ENCODE assay signal across 9 cellular contexts in the genomic region with DNA sequence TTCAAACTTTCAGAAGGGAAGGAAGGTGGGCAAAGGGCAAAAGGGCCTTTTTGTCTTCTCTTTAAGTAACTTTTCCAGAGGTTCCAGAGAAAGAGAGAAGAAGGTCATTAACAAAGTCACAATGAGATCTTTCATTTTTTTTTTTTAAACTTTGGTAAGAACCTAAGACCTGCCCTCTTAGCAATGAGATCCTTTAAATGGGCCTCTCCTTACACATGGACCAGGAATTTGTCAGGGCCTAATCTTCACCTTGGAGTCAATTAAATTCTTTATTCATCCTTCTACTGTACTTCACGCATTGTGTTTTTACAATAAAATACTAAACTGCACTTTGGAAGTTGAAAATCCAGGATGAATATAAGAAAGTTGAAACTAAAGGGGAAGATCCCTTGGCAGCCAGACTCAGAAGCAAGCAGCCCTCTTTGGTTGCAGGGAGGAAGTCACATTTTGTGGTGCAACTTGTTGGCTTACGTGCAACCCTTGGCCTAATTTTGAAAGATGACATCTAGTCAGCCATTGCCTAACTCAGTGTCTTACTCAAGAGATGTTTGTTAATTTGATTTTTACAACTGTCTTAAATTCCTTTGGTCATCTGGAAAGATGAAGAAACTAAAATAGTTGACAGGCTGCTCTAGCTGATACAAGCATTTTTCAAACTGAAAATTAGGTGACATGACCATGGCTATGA. TPM values are rescaled to one million over a fixed set of nuclear protein-coding genes. Genes with fewer than 3 reads are reported as not detected.
A peak's percentile ranks its signal among the peaks of the same experiment; 100 is the strongest.
DNase-seq lines count a peak whose midpoint lies in the region; ATAC-seq and TF ChIP-seq lines count a peak whose summit lies in the region.
"Had no signal": no experiment of that assay in that cellular context is flagged by ENCODE, and none has a peak within 500 bp of the region (broad histone marks: within the 10 kb centered on the region; RNA-seq: fewer than 3 reads in every experiment).

No MANE protein-coding gene starts in this region.

- H3K4me3 ChIP-seq in body of pancreas (no peak overlapping the region), lower lobe of right lung (no peak overlapping the region), uterus (no peak overlapping the region)

- H3K4me1 ChIP-seq in body of pancreas (no peaks in the 10 kb centered on the region), lower lobe of right lung (peaks cover 20% of the 10 kb centered on the region), uterus (no peaks in the 10 kb centered on the region)

- H3K27me3 ChIP-seq in body of pancreas: no peaks in the 10 kb centered on the region
- no peaks in the 10 kb centered on the region for H3K27me3 ChIP-seq in lower lobe of right lung (ENCODE audit: low read depth)
- H3K27me3 ChIP-seq in uterus: no peaks in the 10 kb centered on the region

- DNase-seq in KBM-7 (peak; percentile 74), body of pancreas (peak in 3 of 4 donors; percentile 13 to 63 (median 23)), lower lobe of right lung (no peak), uterus (peak; percentile 31 to 43), GM13977 (ENCODE audit: low spot score) (no peak), NCI-H748 (lab: John Stamatoyannopoulos, UW; ENCODE audit: unreplicated experiment) (no peak)
- no peak for DNase-seq in activated CD4-positive, alpha-beta T cell treated with anti-CD3 and anti-CD28 coated beads, Interleukin-2, amount 50 U/mL, for 1 hour
- DNase-seq: activated T-cell treated with anti-CD3 and anti-CD28 coated beads, Interleukin-2, amount 50 U/mL, for 4 hours; H7 had no signal

- H3K36me3 ChIP-seq in body of pancreas (replicated peaks in 1 of 2; ENCODE audit: insufficient read depth in 1 of 2, low read depth in 2 of 2) (no peaks in the 10 kb centered on the region), lower lobe of right lung (no peaks in the 10 kb centered on the region), uterus (no peaks in the 10 kb centered on the region)

- 54 to 94% methylated on average over 2 of the region's 2 CpGs for WGBS in body of pancreas, 2 donors

- H3K9me3 ChIP-seq in body of pancreas (no peaks in the 10 kb centered on the region), lower lobe of right lung (no peaks in the 10 kb centered on the region), uterus (no peaks in the 10 kb centered on the region)

- TF ChIP-seq CTCF in body of pancreas (IDR thresholded peaks at IDR 0.05): no peak
- no peak for TF ChIP-seq CTCF in lower lobe of right lung (IDR thresholded peaks at IDR 0.05)
- no peak for TF ChIP-seq CTCF in uterus (IDR thresholded peaks at IDR 0.05)
- TF ChIP-seq CTCF in GM13977 (IDR thresholded peaks at IDR 0.05; ENCODE audit: extremely low read depth, insufficient read depth, missing control alignments): no peak

- in situ Hi-C loops in KBM-7 (cut with MboI; ENCODE audit: low pct_unique_long_range_greater_than_20kb, low sequenced_read_pairs): no loop called here
- in situ Hi-C loops in GM13977 (cut with MboI; ENCODE audit: low pct_unique_long_range_greater_than_20kb, low sequenced_read_pairs, unreplicated experiment): no loop called here

- intact Hi-C loops in body of pancreas (cut with DNase I): no loop called here
- intact Hi-C loops in lower lobe of right lung (cut with DNase I): no loop called here
- intact Hi-C loops in uterus (cut with DNase I; ENCODE audit: low total_unique reads): no loop called here

- peak; percentile 30 for ATAC-seq in body of pancreas
- peak; percentile 69 to 79 for ATAC-seq in lower lobe of right lung
- ATAC-seq: activated T-cell treated with anti-CD3 and anti-CD28 coated beads, Interleukin-2, amount 50 U/mL, for 4 hours had no signal

- TF ChIP-seq POLR2A in body of pancreas (IDR thresholded peaks at IDR 0.05) (no peak), uterus (IDR thresholded peaks at IDR 0.05) (no peak)

- H3K27ac ChIP-seq in body of pancreas: peak overlapping the region in 1 of 4 donors; percentile 56
- peak overlapping the region; percentile 42 for H3K27ac ChIP-seq in lower lobe of right lung
- H3K27ac ChIP-seq in uterus: peak overlapping the region in 1 of 2 donors; percentile 5

RNA-seq across cellular contexts. Expression of gene TMEM170B, which starts 11.9 kb away (rescaled TPM):
- 1 to 10 TPM; 3.0 to 3.6 TPM for total RNA-seq in body of pancreas
- 12.4 TPM for total RNA-seq in lower lobe of right lung
- total RNA-seq in uterus: 10 to 100 TPM in 3 of 4 donors, 1 to 10 TPM in 1; 2.0 to 15.3 (median 10.8) TPM

Comparison
In these comparisons a context has a peak if more than half of its experiments do, and no peak if none do; other contexts are left out.
1. DNase-seq: peak in KBM-7 (single experiment), body of pancreas (3 of 4) and uterus (2 of 2); none in lower lobe of right lung (single experiment), GM13977 (single experiment), NCI-H748 (single experiment) and activated CD4-positive, alpha-beta T cell treated with anti-CD3 and anti-CD28 coated beads, Interleukin-2, amount 50 U/mL, for 1 hour (single experiment).